In the genomic region with DNA sequence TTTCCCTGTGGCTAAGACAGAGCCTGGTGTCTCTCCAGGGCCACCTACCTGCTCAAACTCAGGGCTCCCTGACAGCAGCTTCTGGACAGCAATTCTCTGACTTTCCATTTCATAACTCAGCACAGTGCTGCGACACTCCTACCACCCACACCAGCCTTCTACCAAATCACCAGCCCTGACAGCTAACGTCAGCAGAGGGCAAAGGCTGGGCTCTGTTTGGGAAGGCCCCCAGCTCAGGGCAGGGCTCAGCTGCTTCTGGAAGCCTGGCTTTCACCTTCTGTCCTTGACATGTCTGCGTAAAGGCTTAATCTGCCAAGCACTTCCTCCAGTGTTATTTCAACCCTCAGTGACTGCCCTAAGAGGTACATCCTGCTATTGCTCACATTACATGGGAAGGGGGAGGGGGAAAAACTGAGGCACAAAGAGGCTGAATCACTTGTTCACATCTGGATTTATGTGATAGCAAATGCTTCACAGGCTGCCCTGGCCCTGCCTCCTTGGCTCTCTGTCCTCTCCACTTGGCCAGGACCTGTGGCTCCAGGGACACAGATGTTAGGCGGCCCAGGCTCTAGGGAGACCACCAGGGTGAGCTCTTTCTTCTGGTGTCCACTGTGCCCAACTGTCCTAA, we compare ENCODE assay signal across 10 cellular contexts.
A peak's percentile ranks its signal among the peaks of the same experiment; 100 is the strongest.
DNase-seq lines count a peak whose midpoint lies in the region; ATAC-seq and TF ChIP-seq lines count a peak whose summit lies in the region.
"Had no signal": no experiment of that assay in that cellular context is flagged by ENCODE, and none has a peak within 500 bp of the region (broad histone marks: within the 10 kb centered on the region; RNA-seq: fewer than 3 reads in every experiment).

No MANE protein-coding gene starts in this region.

- H3K9me2 ChIP-seq in MM.1S (replicated peaks; ENCODE audit: insufficient read depth, low read length) = no peaks in the 10 kb centered on the region

- H3K27me3 Mint-ChIP-seq in WTC11 (ENCODE audit: low read depth) = no peaks in the 10 kb centered on the region; the same call in 1 of the 2 replicates

- no peak for TF ChIP-seq CTCF in WTC11 (IDR thresholded peaks at IDR 0.05)
- TF ChIP-seq CTCF in foreskin keratinocyte (conservative IDR thresholded peaks at IDR 0.05) = no peak
- no peak for TF ChIP-seq CTCF in psoas muscle (IDR thresholded peaks at IDR 0.05)
- TF ChIP-seq CTCF in MM.1S (IDR thresholded peaks at IDR 0.05; ENCODE audit: low read length) = no peak

- H3K9me3 ChIP-seq in psoas muscle = no peaks in the 10 kb centered on the region
- H3K9me3 ChIP-seq in MM.1S (replicated peaks; ENCODE audit: insufficient read depth, low read length) = no peaks in the 10 kb centered on the region
- H3K9me3 ChIP-seq: SJSA1 had no signal

- H3K27me3 ChIP-seq in foreskin keratinocyte = no peaks in the 10 kb centered on the region
- H3K27me3 ChIP-seq in psoas muscle (ENCODE audit: insufficient read depth in 3 of 3, low read length in 2 of 3) = no peaks in the 10 kb centered on the region
- H3K27me3 ChIP-seq in MM.1S (replicated peaks; ENCODE audit: insufficient read depth, low read length) = no peaks in the 10 kb centered on the region
- H3K27me3 ChIP-seq: SJSA1 had no signal

- CTCF ChIA-PET in WTC11 (lab: Charles Lee) = interaction anchor here (0.6 to 2.7 kb wide), 7 partner anchors 10 to 200 kb away, joined by 3 to 12 read pairs (median 4); no protein-coding TSS in a partner anchor

- in situ Hi-C loops in Caki2 (cut with HindIII; ENCODE audit: low pct_unique_long_range_greater_than_20kb, low sequenced_read_pairs) = no loop called here

- WGBS in psoas muscle, 3 donors = 30 to 39% (median 33%) methylated on average over 4 of the region's 4 CpGs

- H3K79me2 ChIP-seq in MM.1S (ENCODE audit: low read length) = no peaks in the 10 kb centered on the region

- H2AFZ ChIP-seq in MM.1S (ENCODE audit: low read length) = no peak overlapping the region

- no peaks in the 10 kb centered on the region for H3K9me3 Mint-ChIP-seq in WTC11

- no peak overlapping the region for H3K27ac ChIP-seq in foreskin keratinocyte
- H3K27ac ChIP-seq in psoas muscle = no peak overlapping the region
- H3K27ac ChIP-seq in MM.1S (ENCODE audit: low read length) = no peak overlapping the region
- H3K27ac ChIP-seq: SJSA1 had no signal

- no peak overlapping the region for H3K4me3 Mint-ChIP-seq in WTC11

- no peaks in the 10 kb centered on the region for H3F3A ChIP-seq in MM.1S (ENCODE audit: insufficient read depth, low read length)

- no peak overlapping the region for H3K27ac Mint-ChIP-seq in WTC11

- peak; percentile 14 for DNase-seq in Caki2 (ENCODE audit: low read depth)
- no peak for DNase-seq in WTC11 (ENCODE audit: low spot score)
- peak; percentile 7 to 14 for DNase-seq in foreskin keratinocyte
- peak in 1 of 2 donors; percentile 24 for DNase-seq in psoas muscle
- no peak for DNase-seq in AML-193 (lab: John Stamatoyannopoulos, UW)
- DNase-seq in MM.1S = no peak
- DNase-seq in 8988T = no peak
- DNase-seq: NCI-H1092 had no signal

- ATAC-seq in WTC11 (peak; percentile 20), foreskin keratinocyte (peak; percentile 26), psoas muscle (peak in 3 of 4 donors; percentile 8 to 48 (median 41)), HG03159 (IDR thresholded peaks at IDR 0.05; ENCODE audit: unreplicated experiment) (no peak)

- no peak overlapping the region for H3K4me3 ChIP-seq in psoas muscle
- no peak overlapping the region for H3K4me3 ChIP-seq in MM.1S (ENCODE audit: low read length)
- H3K4me3 ChIP-seq: SJSA1 had no signal

- intact Hi-C loops in psoas muscle (cut with DNase I) = loop anchor here in 1 of 2 donors (10.0 kb wide), 1 partner anchor 303 kb away; no protein-coding TSS in a partner anchor

- no peak overlapping the region for H3K9ac ChIP-seq in MM.1S (ENCODE audit: low read length)

- H3K36me3 ChIP-seq in psoas muscle (ENCODE audit: insufficient read depth in 1 of 2, low read depth in 1 of 2) (no peaks in the 10 kb centered on the region), MM.1S (replicated peaks; ENCODE audit: insufficient read depth, low read length) (no peaks in the 10 kb centered on the region)

- H3K4me2 ChIP-seq in MM.1S (ENCODE audit: low read depth, low read length) = no peak overlapping the region

- POLR2A ChIA-PET in WTC11 (lab: Charles Lee) = no interaction called here

- no peaks in the 10 kb centered on the region for H3K36me3 Mint-ChIP-seq in WTC11

- H4K20me1 ChIP-seq in MM.1S (ENCODE audit: insufficient read depth, low read length) = no peaks in the 10 kb centered on the region

- no peaks in the 10 kb centered on the region for H3K4me1 ChIP-seq in foreskin keratinocyte
- no peaks in the 10 kb centered on the region for H3K4me1 ChIP-seq in psoas muscle
- no peaks in the 10 kb centered on the region for H3K4me1 ChIP-seq in MM.1S (ENCODE audit: low read length)

- H3K4me1 Mint-ChIP-seq in WTC11 = 0 out of 2 replicates have a peak, but pooled peaks cover under 1% of the 10 kb centered on the region

TF ChIP-seq in WTC11, 78 proteins besides CTCF, POLR2A, EP300 and RAD21:
- TF ChIP-seq PRRX2 (CRISPR knock-in tag; IDR thresholded peaks at IDR 0.05) = no peak

Comparison
In these comparisons a context has a peak if more than half of its experiments do, and no peak if none do; other contexts are left out.
1. DNase-seq: peak in Caki2 (single experiment) and foreskin keratinocyte (2 of 2); none in WTC11 (single experiment), AML-193 (0 of 2), MM.1S (single experiment) and 8988T (single experiment).